10 cellular contexts compared by ENCODE assay signal in genomic region chr20:45347297-45347935, GRCh38. TPM values are rescaled to one million over a fixed set of nuclear protein-coding genes. Genes with fewer than 3 reads are reported as not detected.
DNase-seq lines count a peak whose midpoint lies in the region; ATAC-seq, FAIRE-seq and TF ChIP-seq lines count a peak whose summit lies in the region.
"Had no signal": no experiment of that assay in that cellular context is flagged by ENCODE, and none has a peak within 500 bp of the region (broad histone marks: within the 10 kb centered on the region; RNA-seq: fewer than 3 reads in every experiment).

No MANE protein-coding gene starts in this region.

- H3K27ac ChIP-seq in K562 (ENCODE audit: extremely low read depth, low read depth, low read length) (peak overlapping the region; percentile 67), temporal lobe (ENCODE audit: low read depth, low read length) (peak overlapping the region; percentile 73)

- intact Hi-C loops in K562 (cut with micrococcal nuclease): no loop called here
- intact Hi-C loops in left colon (cut with DNase I, micrococcal nuclease): no loop called here

- BruUV-seq in K562 (replicated peaks; lab: Mats Ljungman, UMichigan): TSS peak; percentile 54

- in situ Hi-C loops in K562 (cut with MboI): no loop called here

- no peak for TF ChIP-seq CTCF in K562 (IDR thresholded peaks at IDR 0.05 in 2 of 3, conservative IDR thresholded peaks at IDR 0.05 in 1 of 3; ENCODE audit: insufficient read depth in 2 of 3, low read depth in 1 of 3, low read length in 3 of 3)

- H3K79me2 ChIP-seq in K562 (ENCODE audit: control insufficient read depth, insufficient read depth, low read length): peaks cover 15% of the 10 kb centered on the region; the same call in 2 of the 3 replicates

- no peaks in the 10 kb centered on the region; the same call in 2 of the 3 replicates for H3K36me3 ChIP-seq in K562 (ENCODE audit: control insufficient read depth, insufficient read depth, low read length)

- ATAC-seq in K562 (peak; percentile 30), left colon (peak; percentile 13), HG03571 (IDR thresholded peaks at IDR 0.05; ENCODE audit: unreplicated experiment) (no peak)

- CTCF ChIA-PET in K562 (lab: Yijun Ruan, JAX; ENCODE audit: low intra/inter-chr PET ratio): no interaction called here

- FAIRE-seq in K562 (lab: Jason Lieb, UNC): peak; percentile 75

- H3K4me2 ChIP-seq in K562 (ENCODE audit: insufficient read depth, low read length): peak overlapping the region; percentile 82

- no peak for TF ChIP-seq RAD21 in K562 (CRISPR knock-in tag; conservative IDR thresholded peaks at IDR 0.05 in 1 of 2, IDR thresholded peaks at IDR 0.05 in 1 of 2)

- H3K9me1 ChIP-seq in K562 (ENCODE audit: control insufficient read depth, insufficient read depth, low read length): no peaks in the 10 kb centered on the region

- 18% methylated on average over 9 of the region's 10 CpGs for WGBS in K562 (ENCODE audit: insufficient coverage, low coverage, missing lambda C conversion rate)

- H3K4me1 ChIP-seq in K562 (replicated peaks in 1 of 2; ENCODE audit: control insufficient read depth in 2 of 2, insufficient read depth in 2 of 2, low read length in 2 of 2): peaks cover 35 to 49% of the 10 kb centered on the region in 2 experiments

- DNase-seq in NCI-H82 (lab: John Stamatoyannopoulos, UW) (peak; percentile 42), NCI-H82 treated with DMSO at 0.1 percent for 48 hours (lab: John Stamatoyannopoulos, UW; ENCODE audit: unreplicated experiment) (no peak), K562 (ENCODE audit: extremely low read depth in 1 of 4, low spot score in 3 of 4) (no peak), left colon (no peak), NCI-H774 (lab: John Stamatoyannopoulos, UW) (no peak), cerebellum (ENCODE audit: low spot score) (no peak)
- DNase-seq: NCI-H1417 treated with DMSO at 0.1 percent for 48 hours had no signal

- no peak for TF ChIP-seq POLR2A in K562 (conservative IDR thresholded peaks at IDR 0.05)

- H3K27me3 ChIP-seq in K562 (ENCODE audit: control insufficient read depth in 2 of 2, insufficient read depth in 2 of 2, low read length in 2 of 2): no peaks in the 10 kb centered on the region

- peak overlapping the region; percentile 81 for H2AFZ ChIP-seq in K562 (ENCODE audit: low read depth, low read length)

- POLR2A ChIA-PET in K562 (lab: Yijun Ruan, JAX): interaction anchor here (0.7 to 2.5 kb wide), 13 partner anchors 11 to 368 kb away, joined by 3 to 32 read pairs (median 5); partner anchors contain the start of gene SYS1

- no peaks in the 10 kb centered on the region for H3K9me3 ChIP-seq in K562 (replicated peaks; ENCODE audit: control insufficient read depth, insufficient read depth, low read depth, low read length)

- peak overlapping the region; percentile 54 for H3K4me3 ChIP-seq in K562

- H3K9ac ChIP-seq in K562 (ENCODE audit: insufficient read depth in 1 of 2, low read depth in 2 of 2, low read length in 2 of 2): peak overlapping the region; percentile 74 to 90

- TF ChIP-seq EP300 in K562 (IDR thresholded peaks at IDR 0.05; ENCODE audit: low read length): no peak

- H4K20me1 ChIP-seq in K562 (replicated peaks; ENCODE audit: control insufficient read depth, insufficient read depth, low read length): peaks cover 7% of the 10 kb centered on the region; the same call in 1 of the 2 replicates

RNA-seq across cellular contexts. Expression of gene SDC4, which starts 0.8 kb away (rescaled TPM):
- 3.6 and 8.4 TPM in 2 replicates for total RNA-seq in K562 (2011; cell fraction: chromatin; rRNA removed; ENCODE audit: low replicate concordance)
- 8.3 and 10.0 TPM in 2 replicates for total RNA-seq in K562 (2011; cell fraction: nucleolus; rRNA removed)
- total RNA-seq in K562 (2011; cell fraction: nucleoplasm; rRNA removed): 9.6 and 14.5 TPM in 2 replicates
- total RNA-seq in K562 (2014; rRNA removed) (6.0 and 6.9 TPM in 2 replicates), K562 (2014; rRNA removed; fragmentation: Illumina TruSeq; extraction: Trizol) (6.3 and 7.5 TPM in 2 replicates), K562 (2015; rRNA removed; fragmentation: Illumina TruSeq; extraction: Trizol) (8.9 and 9.7 TPM in 2 replicates), K562 (2021) (8.7 and 10.7 TPM in 2 replicates), left colon (100 to 1,000 TPM in 1 of 2 donors, 10 to 100 TPM in 1; 85.4 to 144 TPM), temporal lobe (0.98 TPM), cerebellum (1.6 TPM)
- polyA plus RNA-seq in K562 (2011; rRNA removed) (4.7 and 5.3 TPM in 2 replicates), K562 (2014; fragmentation: Illumina TruSeq; extraction: Trizol) (7.8 and 8.4 TPM in 2 replicates), K562 (2014; fragmentation: Nextera tagmentation; extraction: Ambion mirVana) (1 to 10 TPM; 2.1 to 4.2 TPM), K562 (2014; rRNA removed) (6.4 and 6.7 TPM in 2 replicates)
- 3.7 and 4.4 TPM in 2 replicates for polyA plus RNA-seq in K562 (2011; cell fraction: cytosol; rRNA removed)
- 2.4 and 3.4 TPM in 2 replicates for polyA plus RNA-seq in K562 (2011; cell fraction: nucleus; rRNA removed)
- 9.2 and 11.6 TPM in 2 replicates for polyA plus RNA-seq in K562 (2012)
- 9.0 and 9.1 TPM in 2 replicates for polyA minus RNA-seq in K562 (2011; rRNA and poly(A)+ RNA removed)
- 6.7 and 7.5 TPM in 2 replicates for polyA minus RNA-seq in K562 (2011; cell fraction: cytosol; rRNA and poly(A)+ RNA removed)
- 1.2 and 1.7 TPM in 2 replicates for polyA minus RNA-seq in K562 (2011; cell fraction: nucleus; rRNA and poly(A)+ RNA removed)

RNA-seq across cellular contexts. Expression of gene SYS1, which starts 15.5 kb away (rescaled TPM):
- total RNA-seq in K562 (2011; cell fraction: chromatin; rRNA removed; ENCODE audit: low replicate concordance): 34.4 and 53.1 TPM in 2 replicates
- 52.6 and 58.5 TPM in 2 replicates for total RNA-seq in K562 (2011; cell fraction: nucleolus; rRNA removed)
- total RNA-seq in K562 (2011; cell fraction: nucleoplasm; rRNA removed): 50.7 and 61.6 TPM in 2 replicates
- total RNA-seq in K562 (2014; rRNA removed) (11.1 and 17.5 TPM in 2 replicates), K562 (2014; rRNA removed; fragmentation: Illumina TruSeq; extraction: Trizol) (14.3 and 15.3 TPM in 2 replicates), K562 (2015; rRNA removed; fragmentation: Illumina TruSeq; extraction: Trizol) (16.4 and 17.5 TPM in 2 replicates), K562 (2021) (20.4 and 23.9 TPM in 2 replicates), left colon (10 to 100 TPM; 25.2 to 32.4 TPM), temporal lobe (18.7 TPM), cerebellum (26.8 TPM)
- polyA plus RNA-seq in K562 (2011; rRNA removed) (18.2 and 20.2 TPM in 2 replicates), K562 (2014; fragmentation: Illumina TruSeq; extraction: Trizol) (14.6 and 15.7 TPM in 2 replicates), K562 (2014; fragmentation: Nextera tagmentation; extraction: Ambion mirVana) (10 to 100 TPM; 16.4 to 25.2 TPM), K562 (2014; rRNA removed) (20.4 and 23.1 TPM in 2 replicates)
- 35.0 and 82.1 TPM in 2 replicates for polyA plus RNA-seq in K562 (2011; cell fraction: cytosol; rRNA removed)
- 19.4 and 23.5 TPM in 2 replicates for polyA plus RNA-seq in K562 (2011; cell fraction: nucleus; rRNA removed)
- polyA plus RNA-seq in K562 (2012): 13.0 and 20.4 TPM in 2 replicates
- polyA minus RNA-seq in K562 (2011; rRNA and poly(A)+ RNA removed): 23.2 and 26.3 TPM in 2 replicates
- 15.1 and 22.5 TPM in 2 replicates for polyA minus RNA-seq in K562 (2011; cell fraction: cytosol; rRNA and poly(A)+ RNA removed)
- polyA minus RNA-seq in K562 (2011; cell fraction: nucleus; rRNA and poly(A)+ RNA removed): 19.5 and 28.4 TPM in 2 replicates

RNA-seq across cellular contexts. Expression of gene TP53TG5, which starts 30.7 kb away (rescaled TPM):
- not detected in 2 replicates for total RNA-seq in K562 (2011; cell fraction: chromatin; rRNA removed; ENCODE audit: low replicate concordance)
- total RNA-seq in K562 (2011; cell fraction: nucleolus; rRNA removed): 0.39 and 0.50 TPM in 2 replicates
- total RNA-seq in K562 (2011; cell fraction: nucleoplasm; rRNA removed): 0.44 TPM in 1 of 2 replicates, not detected in the other
- total RNA-seq in K562 (2014; rRNA removed): 0.05 TPM in 1 of 2 replicates, not detected in the other
- total RNA-seq in K562 (2014; rRNA removed; fragmentation: Illumina TruSeq; extraction: Trizol): 0.04 and 0.22 TPM in 2 replicates
- total RNA-seq in K562 (2015; rRNA removed; fragmentation: Illumina TruSeq; extraction: Trizol): not detected in 2 replicates
- 0.20 TPM in 1 of 2 replicates, not detected in the other for total RNA-seq in K562 (2021)
- not detected in 2 replicates for polyA plus RNA-seq in K562 (2011; rRNA removed)
- 0.03 TPM in 1 of 2 replicates, not detected in the other for polyA plus RNA-seq in K562 (2011; cell fraction: cytosol; rRNA removed)
- polyA plus RNA-seq in K562 (2011; cell fraction: nucleus; rRNA removed): 0.04 and 0.11 TPM in 2 replicates
- polyA plus RNA-seq in K562 (2012): 0.22 and 0.31 TPM in 2 replicates
- polyA plus RNA-seq in K562 (2014; fragmentation: Illumina TruSeq; extraction: Trizol): 0.04 TPM in 1 of 2 replicates, not detected in the other
- not detected for polyA plus RNA-seq in K562 (2014; fragmentation: Nextera tagmentation; extraction: Ambion mirVana)
- polyA plus RNA-seq in K562 (2014; rRNA removed): not detected in 2 replicates
- polyA minus RNA-seq in K562 (2011; rRNA and poly(A)+ RNA removed): 0.06 TPM in 1 of 2 replicates, not detected in the other
- polyA minus RNA-seq in K562 (2011; cell fraction: cytosol; rRNA and poly(A)+ RNA removed): not detected in 2 replicates
- polyA minus RNA-seq in K562 (2011; cell fraction: nucleus; rRNA and poly(A)+ RNA removed): 0.11 and 0.67 TPM in 2 replicates
- under 1 TPM; 0.59 to 0.85 TPM for total RNA-seq in left colon
- not detected for total RNA-seq in temporal lobe
- total RNA-seq in cerebellum: not detected
- total RNA-seq: renal cortical epithelial cell had no signal

RNA-seq across cellular contexts. Expression of gene MATN4, which starts 39.3 kb away (rescaled TPM):
- total RNA-seq in K562 (2011; cell fraction: chromatin; rRNA removed; ENCODE audit: low replicate concordance): not detected in 2 replicates
- not detected in 2 replicates for total RNA-seq in K562 (2011; cell fraction: nucleolus; rRNA removed)
- total RNA-seq in K562 (2011; cell fraction: nucleoplasm; rRNA removed): not detected in 2 replicates
- total RNA-seq in K562 (2014; rRNA removed): 0.09 and 0.24 TPM in 2 replicates
- total RNA-seq in K562 (2014; rRNA removed; fragmentation: Illumina TruSeq; extraction: Trizol): not detected in 2 replicates
- not detected in 2 replicates for total RNA-seq in K562 (2015; rRNA removed; fragmentation: Illumina TruSeq; extraction: Trizol)
- total RNA-seq in K562 (2021): 0.13 TPM in 1 of 2 replicates, not detected in the other
- not detected in 2 replicates for polyA plus RNA-seq in K562 (2011; rRNA removed)
- polyA plus RNA-seq in K562 (2011; cell fraction: cytosol; rRNA removed): 0.15 TPM in 1 of 2 replicates, not detected in the other
- polyA plus RNA-seq in K562 (2011; cell fraction: nucleus; rRNA removed): 0.08 TPM in 1 of 2 replicates, not detected in the other
- 0.04 TPM in 1 of 2 replicates, not detected in the other for polyA plus RNA-seq in K562 (2012)
- not detected in 2 replicates for polyA plus RNA-seq in K562 (2014; fragmentation: Illumina TruSeq; extraction: Trizol)
- not detected for polyA plus RNA-seq in K562 (2014; fragmentation: Nextera tagmentation; extraction: Ambion mirVana)
- polyA plus RNA-seq in K562 (2014; rRNA removed): 0.20 TPM in 1 of 2 replicates, not detected in the other
- polyA minus RNA-seq in K562 (2011; rRNA and poly(A)+ RNA removed): not detected in 2 replicates
- polyA minus RNA-seq in K562 (2011; cell fraction: cytosol; rRNA and poly(A)+ RNA removed): not detected in 2 replicates
- polyA minus RNA-seq in K562 (2011; cell fraction: nucleus; rRNA and poly(A)+ RNA removed): not detected in 2 replicates
- total RNA-seq in left colon: not detected
- not detected for total RNA-seq in temporal lobe
- total RNA-seq in cerebellum: not detected
- total RNA-seq: renal cortical epithelial cell had no signal

RNA-seq across cellular contexts. Expression of gene RBPJL, which starts 40.8 kb away (rescaled TPM):
- not detected in 2 replicates for total RNA-seq in K562 (2011; cell fraction: chromatin; rRNA removed; ENCODE audit: low replicate concordance)
- total RNA-seq in K562 (2011; cell fraction: nucleolus; rRNA removed): not detected in 2 replicates
- total RNA-seq in K562 (2011; cell fraction: nucleoplasm; rRNA removed): not detected in 2 replicates
- total RNA-seq in K562 (2014; rRNA removed): not detected in 2 replicates
- total RNA-seq in K562 (2014; rRNA removed; fragmentation: Illumina TruSeq; extraction: Trizol): not detected in 2 replicates
- total RNA-seq in K562 (2015; rRNA removed; fragmentation: Illumina TruSeq; extraction: Trizol): not detected in 2 replicates
- not detected in 2 replicates for total RNA-seq in K562 (2021)
- polyA plus RNA-seq in K562 (2011; rRNA removed): not detected in 2 replicates
- not detected in 2 replicates for polyA plus RNA-seq in K562 (2011; cell fraction: cytosol; rRNA removed)
- not detected in 2 replicates for polyA plus RNA-seq in K562 (2011; cell fraction: nucleus; rRNA removed)
- not detected in 2 replicates for polyA plus RNA-seq in K562 (2012)
- polyA plus RNA-seq in K562 (2014; fragmentation: Illumina TruSeq; extraction: Trizol): not detected in 2 replicates
- polyA plus RNA-seq in K562 (2014; fragmentation: Nextera tagmentation; extraction: Ambion mirVana): not detected
- not detected in 2 replicates for polyA plus RNA-seq in K562 (2014; rRNA removed)
- polyA minus RNA-seq in K562 (2011; rRNA and poly(A)+ RNA removed): not detected in 2 replicates
- polyA minus RNA-seq in K562 (2011; cell fraction: cytosol; rRNA and poly(A)+ RNA removed): not detected in 2 replicates
- polyA minus RNA-seq in K562 (2011; cell fraction: nucleus; rRNA and poly(A)+ RNA removed): not detected in 2 replicates
- total RNA-seq in left colon: not detected
- total RNA-seq in temporal lobe: not detected
- total RNA-seq in cerebellum: not detected
- total RNA-seq: renal cortical epithelial cell had no signal

Comparison
In these comparisons a context has a peak if more than half of its experiments do, and no peak if none do; other contexts are left out.
1. RNA of gene SDC4, which starts 0.8 kb away (total RNA-seq): 85.4 to 144 TPM in left colon; 3.6 to 14.5 TPM in K562, 1.6 TPM in cerebellum (single experiment) and 0.98 TPM in temporal lobe (single experiment); every median in the first group is over 4 times any median in the second.